ENCODE assay signal across 29 cellular contexts in genomic region chr10:51708609-51709008, GRCh38. TPM values are rescaled to one million over a fixed set of nuclear protein-coding genes. Genes with fewer than 3 reads are reported as not detected.
DNase-seq lines count a peak whose midpoint lies in the region; ATAC-seq, FAIRE-seq and TF ChIP-seq lines count a peak whose summit lies in the region.
"Had no signal": no experiment of that assay in that cellular context is flagged by ENCODE, and none has a peak within 500 bp of the region (broad histone marks: within the 10 kb centered on the region; RNA-seq: fewer than 3 reads in every experiment).

No MANE protein-coding gene starts in this region.

- H3K4me2 ChIP-seq in H1 (ENCODE audit: insufficient read depth in 1 of 2, low read depth in 2 of 2, low read length in 2 of 2) = no peak overlapping the region

- no peak overlapping the region for H3K23ac ChIP-seq in H1 (ENCODE audit: insufficient read length)

- H3K36me3 ChIP-seq in H1 (ENCODE audit: control insufficient read depth in 2 of 4, insufficient read depth in 4 of 4, low read length in 3 of 4) (no peaks in the 10 kb centered on the region), right lobe of liver (no peaks in the 10 kb centered on the region)
- H3K36me3 ChIP-seq: Peyer's patch, spleen, stomach, upper lobe of left lung had no signal

- no peak overlapping the region for H4K8ac ChIP-seq in H1 (ENCODE audit: extremely low read depth, insufficient read depth, low read length)

- no peak overlapping the region for H2BK15ac ChIP-seq in H1 (ENCODE audit: low read length)

- no peak for TF ChIP-seq RAD21 in H1 (IDR thresholded peaks at IDR 0.05 in 1 of 2, conservative IDR thresholded peaks at IDR 0.05 in 1 of 2; ENCODE audit: low read depth in 2 of 2, low read length in 2 of 2)

- 93% methylated on average over 2 of the region's 2 CpGs; no CpG with 5 or more reads in 1 of the 2 experiments for WGBS in H1 (ENCODE audit: extremely low coverage in 1 of 2, insufficient coverage in 1 of 2, insufficient read length in 1 of 2, insufficient replicate concordance in 2 of 2, low coverage in 1 of 2, low lambda C conversion rate in 2 of 2, missing lambda C conversion rate in 1 of 2), 2 experiments
- WGBS in right lobe of liver (ENCODE audit: insufficient coverage, low coverage, low lambda C conversion rate, missing lambda C conversion rate) = 50% methylated on average over 2 of the region's 2 CpGs

- H2BK5ac ChIP-seq in H1 (ENCODE audit: low read depth, low read length) = no peak overlapping the region

- POLR2A ChIA-PET in activated CD4-positive, alpha-beta T cell treated with anti-CD3 and anti-CD28 coated beads, Interleukin-2, amount 10 ng/mL, durations not matched to agents 7 days and 5 days (lab: Charles Lee) = interaction anchor here (0.6 kb wide), 1 partner anchor 136 kb away, joined by 3 read pairs; no protein-coding TSS in a partner anchor
- POLR2A ChIA-PET in H1 (lab: Charles Lee; ENCODE audit: partially characterized antibody) = interaction anchor here (0.6 kb wide), 1 partner anchor 11 kb away, joined by 3 read pairs; no protein-coding TSS in a partner anchor
- POLR2A ChIA-PET in MCF 10A (lab: Yijun Ruan, JAX) = no interaction called here

- TF ChIP-seq POLR2A in H1 (IDR thresholded peaks at IDR 0.05; ENCODE audit: control extremely low read depth in 1 of 2, low read depth in 2 of 2, low read length in 2 of 2) = no peak
- no peak for TF ChIP-seq POLR2A in right lobe of liver (IDR thresholded peaks at IDR 0.05)

- H3K27ac ChIP-seq in H1 (ENCODE audit: low read depth, low read length) (no peak overlapping the region), right lobe of liver (no peak overlapping the region)
- H3K27ac ChIP-seq: epithelial cell of prostate, upper lobe of left lung had no signal

- no peak overlapping the region for H3K4me3 ChIP-seq in H1 (ENCODE audit: extremely low read depth in 1 of 4, insufficient read depth in 2 of 4, low read depth in 3 of 4, low read length in 4 of 4)
- H3K4me3 ChIP-seq in right lobe of liver = no peak overlapping the region
- H3K4me3 ChIP-seq: dorsolateral prefrontal cortex, Peyer's patch, spleen, stomach, upper lobe of left lung had no signal

- H3K18ac ChIP-seq in H1 (ENCODE audit: extremely low read depth, low read length) = no peak overlapping the region

- H2BK120ac ChIP-seq in H1 (replicated peaks; ENCODE audit: low read depth, low read length) = no peak overlapping the region

- no peaks in the 10 kb centered on the region for H3K9me3 Mint-ChIP-seq in activated CD4-positive, alpha-beta T cell treated with anti-CD3 and anti-CD28 coated beads, Interleukin-2, amount 10 ng/mL, durations not matched to agents 7 days and 5 days
- no peaks in the 10 kb centered on the region for H3K9me3 Mint-ChIP-seq in stimulated activated naive CD8-positive, alpha-beta T cell treated with anti-CD3 and anti-CD28 coated beads, Interleukin-15, Interleukin-2, amounts not matched to agents 100 ng/mL and 50 ng/mL, for 24 hours
- no peaks in the 10 kb centered on the region for H3K9me3 Mint-ChIP-seq in MCF 10A (ENCODE audit: unreplicated experiment)

- H3K4ac ChIP-seq in H1 (replicated peaks; ENCODE audit: insufficient read length, low read depth, low read length) = no peak overlapping the region

- H3K36me3 Mint-ChIP-seq in activated CD4-positive, alpha-beta T cell treated with anti-CD3 and anti-CD28 coated beads, Interleukin-2, amount 10 ng/mL, durations not matched to agents 7 days and 5 days (ENCODE audit: low read depth) = no peaks in the 10 kb centered on the region
- no peaks in the 10 kb centered on the region for H3K36me3 Mint-ChIP-seq in T-helper 17 cell (ENCODE audit: low read depth)
- no peaks in the 10 kb centered on the region for H3K36me3 Mint-ChIP-seq in stimulated activated naive CD8-positive, alpha-beta T cell treated with anti-CD3 and anti-CD28 coated beads, Interleukin-15, Interleukin-2, amounts not matched to agents 100 ng/mL and 50 ng/mL, for 24 hours (ENCODE audit: low read depth)
- no peaks in the 10 kb centered on the region for H3K36me3 Mint-ChIP-seq in MCF 10A (ENCODE audit: insufficient read depth, unreplicated experiment)
- H3K36me3 Mint-ChIP-seq: WTC11 had no signal

- H3K9me3 ChIP-seq in T-helper 17 cell (ENCODE audit: control insufficient read depth, low read length, poor library complexity, severe bottlenecking) (no peaks in the 10 kb centered on the region), H1 (ENCODE audit: insufficient read depth in 2 of 2, low read depth in 1 of 2, low read length in 1 of 2) (no peaks in the 10 kb centered on the region), right lobe of liver (no peaks in the 10 kb centered on the region)
- H3K9me3 ChIP-seq: Caco-2, Peyer's patch, spleen, stomach, upper lobe of left lung had no signal

- intact Hi-C loops in MCF 10A (cut with micrococcal nuclease) (no loop called here), right lobe of liver (cut with DNase I) (no loop called here)

- CTCF ChIA-PET in activated CD4-positive, alpha-beta T cell treated with anti-CD3 and anti-CD28 coated beads, Interleukin-2, amount 10 ng/mL, durations not matched to agents 7 days and 5 days (lab: Charles Lee) = interaction anchor here (1.3 kb wide), 1 partner anchor 10 kb away, joined by 3 read pairs; no protein-coding TSS in a partner anchor
- CTCF ChIA-PET in H1 (lab: Charles Lee; ENCODE audit: partially characterized antibody) = no interaction called here
- CTCF ChIA-PET in MCF 10A (lab: Yijun Ruan, JAX) = interaction anchor here (0.6 kb wide), 1 partner anchor 227 kb away, joined by 4 read pairs; no protein-coding TSS in a partner anchor

- H2AK5ac ChIP-seq in H1 (ENCODE audit: low read depth, low read length) = no peak overlapping the region

- no peak for FAIRE-seq in H1 (lab: Jason Lieb, UNC)
- FAIRE-seq: A204.1, astrocyte, GM12891 had no signal

- H3K79me2 ChIP-seq in H1 (ENCODE audit: control insufficient read depth in 1 of 2, insufficient read depth in 2 of 2, low read length in 2 of 2) = no peaks in the 10 kb centered on the region

- H2AFZ ChIP-seq in H1 (ENCODE audit: low read length) = no peak overlapping the region

- DNase-seq in activated CD4-positive, alpha-beta T cell treated with anti-CD3 and anti-CD28 coated beads, Interleukin-2, amount 10 ng/mL, durations not matched to agents 7 days and 5 days = no peak
- DNase-seq in activated CD4-positive, alpha-beta T cell treated with anti-CD3 and anti-CD28 coated beads, Interleukin-2, amount 50 U/mL, for 1 hour = no peak
- no peak for DNase-seq in T-helper 17 cell
- DNase-seq in H1 (ENCODE audit: low read depth in 1 of 2, low spot score in 2 of 2) = no peak
- no peak for DNase-seq in NCI-H524 treated with DMSO at 0.1 percent for 48 hours (lab: John Stamatoyannopoulos, UW)
- no peak for DNase-seq in MCF 10A (ENCODE audit: unreplicated experiment)
- DNase-seq in right lobe of liver = no peak
- DNase-seq: activated effector memory CD4-positive, alpha-beta T cell treated with anti-CD3 and anti-CD28 coated beads, Interleukin-2, amount 50 U/mL, for 16 hours; Caco-2; central memory CD4-positive, alpha-beta T cell; DMS79 treated with DMSO at 0.1 percent for 48 hours; dorsolateral prefrontal cortex; islet precursor cell; KBM-7; NCI-H146; NCI-H2171; NCI-H524; occipital lobe; Peyer's patch; spleen; stimulated activated CD4-positive, alpha-beta T cell treated with anti-CD3 and anti-CD28 coated beads, Interleukin-4, amount 100 ng/mL, for 1 hour; stomach; upper lobe of left lung had no signal

- no peaks in the 10 kb centered on the region for H3K23me2 ChIP-seq in H1 (ENCODE audit: low read depth, low read length)

- no peak overlapping the region for H3K56ac ChIP-seq in H1 (replicated peaks; ENCODE audit: insufficient read length, low read depth, low read length)

- no peak overlapping the region for H3K9ac ChIP-seq in H1 (replicated peaks in 1 of 4; ENCODE audit: extremely low read depth in 1 of 4, low read depth in 3 of 4, low read length in 3 of 4)

- H4K5ac ChIP-seq in H1 (ENCODE audit: insufficient read length, low read depth, low read length) = no peak overlapping the region

- H4K20me1 ChIP-seq in H1 (replicated peaks in 1 of 2; ENCODE audit: control insufficient read depth in 1 of 2, insufficient read depth in 2 of 2, low read length in 2 of 2) = no peaks in the 10 kb centered on the region

- H3K4me1 Mint-ChIP-seq in activated CD4-positive, alpha-beta T cell treated with anti-CD3 and anti-CD28 coated beads, Interleukin-2, amount 10 ng/mL, durations not matched to agents 7 days and 5 days = peaks cover 38% of the 10 kb centered on the region
- H3K4me1 Mint-ChIP-seq in T-helper 17 cell = peaks cover 9% of the 10 kb centered on the region
- H3K4me1 Mint-ChIP-seq in stimulated activated naive CD8-positive, alpha-beta T cell treated with anti-CD3 and anti-CD28 coated beads, Interleukin-15, Interleukin-2, amounts not matched to agents 100 ng/mL and 50 ng/mL, for 24 hours (ENCODE audit: low read depth) = peaks cover 17% of the 10 kb centered on the region
- no peaks in the 10 kb centered on the region for H3K4me1 Mint-ChIP-seq in MCF 10A (ENCODE audit: insufficient read depth, unreplicated experiment)

- no peak overlapping the region for H3K4me3 Mint-ChIP-seq in activated CD4-positive, alpha-beta T cell treated with anti-CD3 and anti-CD28 coated beads, Interleukin-2, amount 10 ng/mL, durations not matched to agents 7 days and 5 days
- H3K4me3 Mint-ChIP-seq in T-helper 17 cell (peak overlapping the region; percentile 47), MCF 10A (ENCODE audit: unreplicated experiment) (no peak overlapping the region)
- no peak overlapping the region for H3K4me3 Mint-ChIP-seq in stimulated activated naive CD8-positive, alpha-beta T cell treated with anti-CD3 and anti-CD28 coated beads, Interleukin-15, Interleukin-2, amounts not matched to agents 100 ng/mL and 50 ng/mL, for 24 hours
- H3K4me3 Mint-ChIP-seq: WTC11 had no signal

- H2BK20ac ChIP-seq in H1 (ENCODE audit: low read length) = peak overlapping the region; percentile 56; the same call in 1 of the 2 replicates

- no peak overlapping the region for H2BK12ac ChIP-seq in H1 (ENCODE audit: low read depth, low read length)

- TF ChIP-seq CTCF in H1 (IDR thresholded peaks at IDR 0.05; ENCODE audit: control extremely low read depth in 1 of 3, insufficient read depth in 1 of 3, low read depth in 1 of 3, low read length in 3 of 3) (no peak), MCF 10A (IDR thresholded peaks at IDR 0.05; ENCODE audit: unreplicated experiment) (no peak), right lobe of liver (IDR thresholded peaks at IDR 0.05) (no peak)

- H3K79me1 ChIP-seq in H1 (ENCODE audit: low read depth, low read length) = no peaks in the 10 kb centered on the region

- H3K14ac ChIP-seq in H1 (ENCODE audit: insufficient read length) = no peak overlapping the region

- no TSS peak for BruUV-seq in MCF 10A (replicated peaks; lab: Mats Ljungman, UMichigan)

- H3K4me1 ChIP-seq in H1 (replicated peaks in 1 of 4; ENCODE audit: control insufficient read depth in 3 of 4, insufficient read depth in 4 of 4, low read length in 3 of 4) (peaks cover 0 to 7% (median under 1%) of the 10 kb centered on the region in 4 experiments; a peak in 1 of 7 replicates), right lobe of liver (no peaks in the 10 kb centered on the region)
- H3K4me1 ChIP-seq: Caco-2, Peyer's patch, spleen had no signal

- no peak overlapping the region for H4K91ac ChIP-seq in H1 (replicated peaks; ENCODE audit: insufficient read length, low read length)

- TF ChIP-seq EP300 in H1 (IDR thresholded peaks at IDR 0.05; ENCODE audit: borderline replicate concordance in 1 of 2, low read depth in 2 of 2, low read length in 2 of 2) = no peak

- no peaks in the 10 kb centered on the region for H3K27me3 ChIP-seq in H1 (replicated peaks in 1 of 4; ENCODE audit: control insufficient read depth in 3 of 4, extremely low read depth in 1 of 4, insufficient read depth in 3 of 4, low read length in 3 of 4)
- no peaks in the 10 kb centered on the region for H3K27me3 ChIP-seq in right lobe of liver
- H3K27me3 ChIP-seq: dorsolateral prefrontal cortex, Peyer's patch, stomach, upper lobe of left lung had no signal

- ATAC-seq in T-helper 17 cell (no peak), right lobe of liver (no peak)

- H3K27me3 Mint-ChIP-seq in activated CD4-positive, alpha-beta T cell treated with anti-CD3 and anti-CD28 coated beads, Interleukin-2, amount 10 ng/mL, durations not matched to agents 7 days and 5 days = no peaks in the 10 kb centered on the region
- no peaks in the 10 kb centered on the region for H3K27me3 Mint-ChIP-seq in T-helper 17 cell
- no peaks in the 10 kb centered on the region for H3K27me3 Mint-ChIP-seq in stimulated activated naive CD8-positive, alpha-beta T cell treated with anti-CD3 and anti-CD28 coated beads, Interleukin-15, Interleukin-2, amounts not matched to agents 100 ng/mL and 50 ng/mL, for 24 hours
- no peaks in the 10 kb centered on the region for H3K27me3 Mint-ChIP-seq in MCF 10A (ENCODE audit: insufficient read depth, unreplicated experiment)

- H3K27ac Mint-ChIP-seq in activated CD4-positive, alpha-beta T cell treated with anti-CD3 and anti-CD28 coated beads, Interleukin-2, amount 10 ng/mL, durations not matched to agents 7 days and 5 days = peak overlapping the region; percentile 75
- H3K27ac Mint-ChIP-seq in T-helper 17 cell = peak overlapping the region; percentile 81
- peak overlapping the region; percentile 53 for H3K27ac Mint-ChIP-seq in stimulated activated naive CD8-positive, alpha-beta T cell treated with anti-CD3 and anti-CD28 coated beads, Interleukin-15, Interleukin-2, amounts not matched to agents 100 ng/mL and 50 ng/mL, for 24 hours
- H3K27ac Mint-ChIP-seq in MCF 10A (ENCODE audit: low read depth, unreplicated experiment) = no peak overlapping the region
- H3K27ac Mint-ChIP-seq: WTC11 had no signal

RNA-seq across cellular contexts. Expression of gene CSTF2T, which starts 9.2 kb away (rescaled TPM):
- 10 to 100 TPM; 34.4 to 36.7 TPM for total RNA-seq in activated CD4-positive, alpha-beta T cell treated with anti-CD3 and anti-CD28 coated beads, Interleukin-2, amount 10 ng/mL, durations not matched to agents 7 days and 5 days
- 10 to 100 TPM; 18.6 to 18.7 TPM for total RNA-seq in T-helper 17 cell
- total RNA-seq in H1 (2021; fragmentation: NEBNext Ultra II Directional; extraction: Animal tissue kit (Norgen Biotek cat#: 25700)) = 32.1 and 32.4 TPM in 2 replicates
- 9.4 and 10.0 TPM in 2 replicates for polyA plus RNA-seq in H1 (2011; rRNA removed)
- polyA plus RNA-seq in H1 (2011; cell fraction: cytosol; rRNA removed) = 13.7 TPM
- polyA plus RNA-seq in H1 (2011; cell fraction: nucleus; rRNA removed) = 11.8 TPM
- polyA plus RNA-seq in H1 (2012, experiment 1 of 2) = 21.9 to 26.2 TPM (median 25.0 TPM) in 4 replicates
- polyA plus RNA-seq in H1 (2012, experiment 2 of 2) = 4.5 TPM
- 17.0 TPM for polyA plus RNA-seq in H1 (2013, experiment 1 of 2)
- polyA plus RNA-seq in H1 (2013, experiment 2 of 2) = 16.5 TPM
- polyA minus RNA-seq in H1 (2011; rRNA and poly(A)+ RNA removed) = 21.5 and 23.7 TPM in 2 replicates
- 8.5 TPM for polyA minus RNA-seq in H1 (2011; cell fraction: cytosol; rRNA and poly(A)+ RNA removed)
- polyA minus RNA-seq in H1 (2011; cell fraction: nucleus; rRNA and poly(A)+ RNA removed) = 20.4 TPM
- 15.7 and 18.0 TPM in 2 replicates for total RNA-seq in MCF 10A (2022)
- total RNA-seq in right lobe of liver = 10 to 100 TPM in 2 of 6 experiments, 1 to 10 TPM in 4; 8.0 to 12.3 (median 8.9) TPM
